Comparison of ENCODE assay signal across 15 cellular contexts in genomic region chr12:51864701-51865469, GRCh38. TPM values are rescaled to one million over a fixed set of nuclear protein-coding genes. Genes with fewer than 3 reads are reported as not detected.
DNase-seq lines count a peak whose midpoint lies in the region; ATAC-seq and TF ChIP-seq lines count a peak whose summit lies in the region.
"Had no signal": no experiment of that assay in that cellular context is flagged by ENCODE, and none has a peak within 500 bp of the region (broad histone marks: within the 10 kb centered on the region; RNA-seq: fewer than 3 reads in every experiment).

No MANE protein-coding gene starts in this region.

- ATAC-seq in SK-N-SH treated with all-trans-retinoic acid at 6 μM for 48 hours: no peak
- ATAC-seq: A549, gastroesophageal sphincter, HCT116 had no signal

- POLR2A ChIA-PET in activated CD4-positive, alpha-beta T cell treated with anti-CD3 and anti-CD28 coated beads, Interleukin-2, amount 10 ng/mL, durations not matched to agents 7 days and 5 days (lab: Charles Lee): no interaction called here

- peaks cover 10% of the 10 kb centered on the region for H3K4me1 Mint-ChIP-seq in activated CD4-positive, alpha-beta T cell treated with anti-CD3 and anti-CD28 coated beads, Interleukin-2, amount 10 ng/mL, durations not matched to agents 7 days and 5 days

- peak overlapping the region; percentile 49 for H3K4me3 ChIP-seq in iPS-18a (ENCODE audit: low read length)
- peak overlapping the region in 2 of 3 donors; percentile 45 to 63 for H3K4me3 ChIP-seq in skeletal muscle tissue (ENCODE audit: low read length in 3 of 3)
- H3K4me3 ChIP-seq: A549 had no signal

- H3K9me3 ChIP-seq in iPS-18a (ENCODE audit: control insufficient read depth, low read depth, low read length) (no peaks in the 10 kb centered on the region), skeletal muscle tissue (ENCODE audit: control insufficient read depth in 3 of 3, low read length in 3 of 3) (no peaks in the 10 kb centered on the region)
- H3K9me3 ChIP-seq: A549, gastroesophageal sphincter had no signal

- no peak overlapping the region for H3K4me3 Mint-ChIP-seq in activated CD4-positive, alpha-beta T cell treated with anti-CD3 and anti-CD28 coated beads, Interleukin-2, amount 10 ng/mL, durations not matched to agents 7 days and 5 days
- H3K4me3 Mint-ChIP-seq: activated naive CD8-positive, alpha-beta T cell treated with anti-CD3 and anti-CD28 coated beads, Interleukin-2, amount 10 ng/mL, durations not matched to agents 7 days and 5 days had no signal

- no peak overlapping the region for H3K27ac Mint-ChIP-seq in activated CD4-positive, alpha-beta T cell treated with anti-CD3 and anti-CD28 coated beads, Interleukin-2, amount 10 ng/mL, durations not matched to agents 7 days and 5 days
- H3K27ac Mint-ChIP-seq: activated naive CD8-positive, alpha-beta T cell treated with anti-CD3 and anti-CD28 coated beads, Interleukin-2, amount 10 ng/mL, durations not matched to agents 7 days and 5 days had no signal

- H3K27me3 ChIP-seq in iPS-18a (ENCODE audit: control insufficient read depth, insufficient read depth, low read length) (peaks cover 42% of the 10 kb centered on the region), skeletal muscle tissue (ENCODE audit: control insufficient read depth in 3 of 3, insufficient read depth in 3 of 3, low read length in 3 of 3) (peaks cover 27 to 45% (median 39%) of the 10 kb centered on the region in 3 donors)

- H3K9me3 Mint-ChIP-seq in activated CD4-positive, alpha-beta T cell treated with anti-CD3 and anti-CD28 coated beads, Interleukin-2, amount 10 ng/mL, durations not matched to agents 7 days and 5 days: no peaks in the 10 kb centered on the region
- H3K9me3 Mint-ChIP-seq: activated naive CD8-positive, alpha-beta T cell treated with anti-CD3 and anti-CD28 coated beads, Interleukin-2, amount 10 ng/mL, durations not matched to agents 7 days and 5 days had no signal

- H3K4me1 ChIP-seq in iPS-18a (ENCODE audit: control insufficient read depth, low read depth, low read length) (peaks cover 31% of the 10 kb centered on the region), skeletal muscle tissue (ENCODE audit: control insufficient read depth in 3 of 3, insufficient read depth in 3 of 3, low read length in 3 of 3) (peaks cover 11 to 16% (median 14%) of the 10 kb centered on the region in 3 donors)
- H3K4me1 ChIP-seq: A549 had no signal

- H3K27ac ChIP-seq in iPS-18a (ENCODE audit: low read length): no peak overlapping the region
- H3K27ac ChIP-seq in skeletal muscle tissue (ENCODE audit: low read depth, low read length): no peak overlapping the region
- H3K27ac ChIP-seq: A549, gastroesophageal sphincter had no signal

- H3K36me3 ChIP-seq in iPS-18a (ENCODE audit: control insufficient read depth, low read depth, low read length) (no peaks in the 10 kb centered on the region), skeletal muscle tissue (ENCODE audit: control insufficient read depth in 3 of 3, insufficient read depth in 3 of 3, low read length in 3 of 3) (no peaks in the 10 kb centered on the region)
- H3K36me3 ChIP-seq: gastroesophageal sphincter had no signal

- H3K36me3 Mint-ChIP-seq in activated CD4-positive, alpha-beta T cell treated with anti-CD3 and anti-CD28 coated beads, Interleukin-2, amount 10 ng/mL, durations not matched to agents 7 days and 5 days (ENCODE audit: low read depth): no peaks in the 10 kb centered on the region
- H3K36me3 Mint-ChIP-seq: activated naive CD8-positive, alpha-beta T cell treated with anti-CD3 and anti-CD28 coated beads, Interleukin-2, amount 10 ng/mL, durations not matched to agents 7 days and 5 days had no signal

- H3K27me3 Mint-ChIP-seq in activated CD4-positive, alpha-beta T cell treated with anti-CD3 and anti-CD28 coated beads, Interleukin-2, amount 10 ng/mL, durations not matched to agents 7 days and 5 days: peaks cover 62% of the 10 kb centered on the region

- CTCF ChIA-PET in activated CD4-positive, alpha-beta T cell treated with anti-CD3 and anti-CD28 coated beads, Interleukin-2, amount 10 ng/mL, durations not matched to agents 7 days and 5 days (lab: Charles Lee): interaction anchor here (2.0 kb wide), 1 partner anchor 10 kb away, joined by 6 read pairs; no protein-coding TSS in a partner anchor

- peak; percentile 80 for DNase-seq in NCI-H82 (lab: John Stamatoyannopoulos, UW)
- no peak for DNase-seq in NCI-H82 treated with DMSO at 0.1 percent for 48 hours (lab: John Stamatoyannopoulos, UW; ENCODE audit: unreplicated experiment)
- no peak for DNase-seq in RKO (ENCODE audit: low spot score)
- no peak for DNase-seq in activated CD4-positive, alpha-beta T cell treated with anti-CD3 and anti-CD28 coated beads, Interleukin-2, amount 10 ng/mL, durations not matched to agents 7 days and 5 days
- DNase-seq in middle frontal gyrus (ENCODE audit: extremely low spot score, low spot score): no peak
- DNase-seq: activated naive CD8-positive, alpha-beta T cell treated with anti-CD3 and anti-CD28 coated beads, Interleukin-2, amount 10 ng/mL, durations not matched to agents 7 days and 5 days; T-helper 1 cell had no signal

- H3K9ac ChIP-seq in iPS-18a (ENCODE audit: low read length) (peak overlapping the region; percentile 67), skeletal muscle tissue (ENCODE audit: low read depth in 1 of 3, low read length in 3 of 3) (peak overlapping the region in 1 of 3 donors; percentile 16)

TF ChIP-seq in SK-N-SH treated with all-trans-retinoic acid at 6 μM for 48 hours, 23 proteins besides CTCF, POLR2A, EP300 and RAD21:
- no peak for TF ChIP-seq ARNTL (CRISPR knock-in tag; IDR thresholded peaks at IDR 0.05; ENCODE audit: borderline replicate concordance, low read depth)
- no peak for TF ChIP-seq ESRRG (CRISPR knock-in tag; IDR thresholded peaks at IDR 0.05)
- TF ChIP-seq POU6F1 (CRISPR knock-in tag; IDR thresholded peaks at IDR 0.05; ENCODE audit: borderline replicate concordance, low read depth): no peak
- TF ChIP-seq TCF4 (CRISPR knock-in tag; IDR thresholded peaks at IDR 0.05; ENCODE audit: borderline replicate concordance): no peak
- TF ChIP-seq ZFP3 (CRISPR knock-in tag; IDR thresholded peaks at IDR 0.05): no peak
- TF ChIP-seq ZNF70 (CRISPR knock-in tag; IDR thresholded peaks at IDR 0.05): peak; percentile 57; the same call in 1 of the 2 replicates

RNA-seq across cellular contexts. Expression of gene FIGNL2, which starts 16.4 kb away (rescaled TPM):
- 1.0 TPM for total RNA-seq in skeletal muscle tissue
- total RNA-seq in activated CD4-positive, alpha-beta T cell treated with anti-CD3 and anti-CD28 coated beads, Interleukin-2, amount 10 ng/mL, durations not matched to agents 7 days and 5 days: under 1 TPM; 0.17 to 0.19 TPM
- total RNA-seq: HT-29 had no signal

RNA-seq across cellular contexts. Expression of gene ANKRD33, which starts 23.0 kb away (rescaled TPM):
- not detected for total RNA-seq in skeletal muscle tissue
- total RNA-seq in activated CD4-positive, alpha-beta T cell treated with anti-CD3 and anti-CD28 coated beads, Interleukin-2, amount 10 ng/mL, durations not matched to agents 7 days and 5 days: not detected
- total RNA-seq: activated naive CD8-positive, alpha-beta T cell treated with anti-CD3 and anti-CD28 coated beads, Interleukin-2, amount 10 ng/mL, durations not matched to agents 7 days and 5 days; gastroesophageal sphincter; HT-29; subcutaneous adipose tissue had no signal

RNA-seq across cellular contexts. Expression of gene ACVRL1, which starts 42.4 kb away (rescaled TPM):
- 56.9 TPM for total RNA-seq in skeletal muscle tissue
- not detected for total RNA-seq in activated CD4-positive, alpha-beta T cell treated with anti-CD3 and anti-CD28 coated beads, Interleukin-2, amount 10 ng/mL, durations not matched to agents 7 days and 5 days
- total RNA-seq: activated naive CD8-positive, alpha-beta T cell treated with anti-CD3 and anti-CD28 coated beads, Interleukin-2, amount 10 ng/mL, durations not matched to agents 7 days and 5 days; HT-29 had no signal

Comparison
In these comparisons a context has a peak if more than half of its experiments do, and no peak if none do; other contexts are left out.
1. RNA of gene ACVRL1, which starts 42.4 kb away (total RNA-seq): 56.9 TPM in skeletal muscle tissue (single experiment); not detected in activated CD4-positive, alpha-beta T cell treated with anti-CD3 and anti-CD28 coated beads, Interleukin-2, amount 10 ng/mL, durations not matched to agents 7 days and 5 days; every median in the first group is over 10 times any median in the second.